Comparison of ENCODE assay signal across 2 cellular contexts in the genomic region with DNA sequence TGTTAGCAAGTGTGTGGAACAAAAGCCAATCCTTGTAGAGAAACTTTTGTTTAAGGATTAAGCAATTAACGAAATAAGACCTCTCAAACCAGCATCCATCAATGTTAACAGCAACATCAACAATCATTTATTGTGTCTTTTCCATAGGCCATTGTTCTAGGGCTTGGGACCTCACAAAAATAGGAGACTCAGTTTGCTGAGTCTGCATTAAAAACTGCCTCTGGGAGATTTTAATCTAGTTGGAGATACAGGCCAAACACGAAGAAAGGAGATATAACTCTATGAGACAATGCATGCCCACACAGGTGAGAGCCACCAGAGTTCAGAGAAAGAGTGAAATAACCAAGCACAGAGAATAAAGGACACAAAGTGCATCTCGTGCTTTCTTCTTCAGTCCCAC.
TF ChIP-seq lines count a peak whose summit lies in the region.

No MANE protein-coding gene starts in this region.

TF ChIP-seq in HepG2, 621 proteins besides CTCF, POLR2A, EP300 and RAD21 (continues in another document):
- TF ChIP-seq DR1 (CRISPR knock-in tag; IDR thresholded peaks at IDR 0.05) (no peak), MXI1 (IDR thresholded peaks at IDR 0.05; ENCODE audit: borderline replicate concordance, low read depth, low read length) (no peak), MAFK (conservative IDR thresholded peaks at IDR 0.05 in 1 of 2, IDR thresholded peaks at IDR 0.05 in 1 of 2; ENCODE audit: low read length in 2 of 2) (peak; percentile 84 to 90), ZBTB38 (CRISPR knock-in tag; IDR thresholded peaks at IDR 0.05) (no peak), MEF2D (CRISPR knock-in tag; IDR thresholded peaks at IDR 0.05) (no peak), ZNF766 (CRISPR knock-in tag; IDR thresholded peaks at IDR 0.05; ENCODE audit: borderline replicate concordance) (no peak)
- TF ChIP-seq, protein P1, sequence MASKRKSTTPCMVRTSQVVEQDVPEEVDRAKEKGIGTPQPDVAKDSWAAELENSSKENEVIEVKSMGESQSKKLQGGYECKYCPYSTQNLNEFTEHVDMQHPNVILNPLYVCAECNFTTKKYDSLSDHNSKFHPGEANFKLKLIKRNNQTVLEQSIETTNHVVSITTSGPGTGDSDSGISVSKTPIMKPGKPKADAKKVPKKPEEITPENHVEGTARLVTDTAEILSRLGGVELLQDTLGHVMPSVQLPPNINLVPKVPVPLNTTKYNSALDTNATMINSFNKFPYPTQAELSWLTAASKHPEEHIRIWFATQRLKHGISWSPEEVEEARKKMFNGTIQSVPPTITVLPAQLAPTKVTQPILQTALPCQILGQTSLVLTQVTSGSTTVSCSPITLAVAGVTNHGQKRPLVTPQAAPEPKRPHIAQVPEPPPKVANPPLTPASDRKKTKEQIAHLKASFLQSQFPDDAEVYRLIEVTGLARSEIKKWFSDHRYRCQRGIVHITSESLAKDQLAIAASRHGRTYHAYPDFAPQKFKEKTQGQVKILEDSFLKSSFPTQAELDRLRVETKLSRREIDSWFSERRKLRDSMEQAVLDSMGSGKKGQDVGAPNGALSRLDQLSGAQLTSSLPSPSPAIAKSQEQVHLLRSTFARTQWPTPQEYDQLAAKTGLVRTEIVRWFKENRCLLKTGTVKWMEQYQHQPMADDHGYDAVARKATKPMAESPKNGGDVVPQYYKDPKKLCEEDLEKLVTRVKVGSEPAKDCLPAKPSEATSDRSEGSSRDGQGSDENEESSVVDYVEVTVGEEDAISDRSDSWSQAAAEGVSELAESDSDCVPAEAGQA (IDR thresholded peaks at IDR 0.05; ENCODE audit: low read depth): no peak
- TF ChIP-seq, protein P1 (CRISPR knock-in tag; IDR thresholded peaks at IDR 0.05; ENCODE audit: borderline replicate concordance): no peak
- TF ChIP-seq, protein P2, sequence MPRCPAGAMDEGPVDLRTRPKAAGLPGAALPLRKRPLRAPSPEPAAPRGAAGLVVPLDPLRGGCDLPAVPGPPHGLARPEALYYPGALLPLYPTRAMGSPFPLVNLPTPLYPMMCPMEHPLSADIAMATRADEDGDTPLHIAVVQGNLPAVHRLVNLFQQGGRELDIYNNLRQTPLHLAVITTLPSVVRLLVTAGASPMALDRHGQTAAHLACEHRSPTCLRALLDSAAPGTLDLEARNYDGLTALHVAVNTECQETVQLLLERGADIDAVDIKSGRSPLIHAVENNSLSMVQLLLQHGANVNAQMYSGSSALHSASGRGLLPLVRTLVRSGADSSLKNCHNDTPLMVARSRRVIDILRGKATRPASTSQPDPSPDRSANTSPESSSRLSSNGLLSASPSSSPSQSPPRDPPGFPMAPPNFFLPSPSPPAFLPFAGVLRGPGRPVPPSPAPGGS (CRISPR knock-in tag; IDR thresholded peaks at IDR 0.05): no peak
- TF ChIP-seq, protein P3, sequence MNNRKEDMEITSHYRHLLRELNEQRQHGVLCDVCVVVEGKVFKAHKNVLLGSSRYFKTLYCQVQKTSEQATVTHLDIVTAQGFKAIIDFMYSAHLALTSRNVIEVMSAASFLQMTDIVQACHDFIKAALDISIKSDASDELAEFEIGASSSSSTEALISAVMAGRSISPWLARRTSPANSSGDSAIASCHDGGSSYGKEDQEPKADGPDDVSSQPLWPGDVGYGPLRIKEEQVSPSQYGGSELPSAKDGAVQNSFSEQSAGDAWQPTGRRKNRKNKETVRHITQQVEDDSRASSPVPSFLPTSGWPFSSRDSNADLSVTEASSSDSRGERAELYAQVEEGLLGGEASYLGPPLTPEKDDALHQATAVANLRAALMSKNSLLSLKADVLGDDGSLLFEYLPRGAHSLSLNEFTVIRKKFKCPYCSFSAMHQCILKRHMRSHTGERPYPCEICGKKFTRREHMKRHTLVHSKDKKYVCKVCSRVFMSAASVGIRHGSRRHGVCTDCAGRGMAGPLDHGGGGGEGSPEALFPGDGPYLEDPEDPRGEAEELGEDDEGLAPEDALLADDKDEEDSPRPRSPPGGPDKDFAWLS (CRISPR knock-in tag; IDR thresholded peaks at IDR 0.05; ENCODE audit: borderline replicate concordance): no peak
- TF ChIP-seq, protein P4, sequence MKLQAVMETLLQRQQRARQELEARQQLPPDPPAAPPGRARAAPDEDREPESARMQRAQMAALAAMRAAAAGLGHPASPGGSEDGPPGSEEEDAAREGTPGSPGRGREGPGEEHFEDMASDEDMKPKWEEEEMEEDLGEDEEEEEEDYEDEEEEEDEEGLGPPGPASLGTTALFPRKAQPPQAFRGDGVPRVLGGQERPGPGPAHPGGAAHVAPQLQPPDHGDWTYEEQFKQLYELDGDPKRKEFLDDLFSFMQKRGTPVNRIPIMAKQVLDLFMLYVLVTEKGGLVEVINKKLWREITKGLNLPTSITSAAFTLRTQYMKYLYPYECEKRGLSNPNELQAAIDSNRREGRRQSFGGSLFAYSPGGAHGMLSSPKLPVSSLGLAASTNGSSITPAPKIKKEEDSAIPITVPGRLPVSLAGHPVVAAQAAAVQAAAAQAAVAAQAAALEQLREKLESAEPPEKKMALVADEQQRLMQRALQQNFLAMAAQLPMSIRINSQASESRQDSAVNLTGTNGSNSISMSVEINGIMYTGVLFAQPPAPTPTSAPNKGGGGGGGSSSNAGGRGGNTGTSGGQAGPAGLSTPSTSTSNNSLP (IDR thresholded peaks at IDR 0.05; ENCODE audit: low read depth, low read length): no peak

TF ChIP-seq in K562, 482 proteins besides CTCF, POLR2A, EP300 and RAD21:
- no peak for TF ChIP-seq ZNF174 (CRISPR knock-in tag; IDR thresholded peaks at IDR 0.05)
- peak; percentile 80 for TF ChIP-seq MAFG (tag; conservative IDR thresholded peaks at IDR 0.05)
- TF ChIP-seq, protein P5, sequence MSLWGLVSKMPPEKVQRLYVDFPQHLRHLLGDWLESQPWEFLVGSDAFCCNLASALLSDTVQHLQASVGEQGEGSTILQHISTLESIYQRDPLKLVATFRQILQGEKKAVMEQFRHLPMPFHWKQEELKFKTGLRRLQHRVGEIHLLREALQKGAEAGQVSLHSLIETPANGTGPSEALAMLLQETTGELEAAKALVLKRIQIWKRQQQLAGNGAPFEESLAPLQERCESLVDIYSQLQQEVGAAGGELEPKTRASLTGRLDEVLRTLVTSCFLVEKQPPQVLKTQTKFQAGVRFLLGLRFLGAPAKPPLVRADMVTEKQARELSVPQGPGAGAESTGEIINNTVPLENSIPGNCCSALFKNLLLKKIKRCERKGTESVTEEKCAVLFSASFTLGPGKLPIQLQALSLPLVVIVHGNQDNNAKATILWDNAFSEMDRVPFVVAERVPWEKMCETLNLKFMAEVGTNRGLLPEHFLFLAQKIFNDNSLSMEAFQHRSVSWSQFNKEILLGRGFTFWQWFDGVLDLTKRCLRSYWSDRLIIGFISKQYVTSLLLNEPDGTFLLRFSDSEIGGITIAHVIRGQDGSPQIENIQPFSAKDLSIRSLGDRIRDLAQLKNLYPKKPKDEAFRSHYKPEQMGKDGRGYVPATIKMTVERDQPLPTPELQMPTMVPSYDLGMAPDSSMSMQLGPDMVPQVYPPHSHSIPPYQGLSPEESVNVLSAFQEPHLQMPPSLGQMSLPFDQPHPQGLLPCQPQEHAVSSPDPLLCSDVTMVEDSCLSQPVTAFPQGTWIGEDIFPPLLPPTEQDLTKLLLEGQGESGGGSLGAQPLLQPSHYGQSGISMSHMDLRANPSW (CRISPR knock-in tag; IDR thresholded peaks at IDR 0.05): no peak
- TF ChIP-seq, protein P6, sequence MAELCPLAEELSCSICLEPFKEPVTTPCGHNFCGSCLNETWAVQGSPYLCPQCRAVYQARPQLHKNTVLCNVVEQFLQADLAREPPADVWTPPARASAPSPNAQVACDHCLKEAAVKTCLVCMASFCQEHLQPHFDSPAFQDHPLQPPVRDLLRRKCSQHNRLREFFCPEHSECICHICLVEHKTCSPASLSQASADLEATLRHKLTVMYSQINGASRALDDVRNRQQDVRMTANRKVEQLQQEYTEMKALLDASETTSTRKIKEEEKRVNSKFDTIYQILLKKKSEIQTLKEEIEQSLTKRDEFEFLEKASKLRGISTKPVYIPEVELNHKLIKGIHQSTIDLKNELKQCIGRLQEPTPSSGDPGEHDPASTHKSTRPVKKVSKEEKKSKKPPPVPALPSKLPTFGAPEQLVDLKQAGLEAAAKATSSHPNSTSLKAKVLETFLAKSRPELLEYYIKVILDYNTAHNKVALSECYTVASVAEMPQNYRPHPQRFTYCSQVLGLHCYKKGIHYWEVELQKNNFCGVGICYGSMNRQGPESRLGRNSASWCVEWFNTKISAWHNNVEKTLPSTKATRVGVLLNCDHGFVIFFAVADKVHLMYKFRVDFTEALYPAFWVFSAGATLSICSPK (IDR thresholded peaks at IDR 0.05; ENCODE audit: borderline replicate concordance): no peak
- TF ChIP-seq NCOA6 (IDR thresholded peaks at IDR 0.05): no peak
- TF ChIP-seq MAFK (IDR thresholded peaks at IDR 0.05; ENCODE audit: low read length): peak; percentile 67
- TF ChIP-seq ZNF316 (IDR thresholded peaks at IDR 0.05): peak; percentile 87
- TF ChIP-seq C11orf30 (IDR thresholded peaks at IDR 0.05; ENCODE audit: low read depth): peak; percentile 83
- TF ChIP-seq MAFF (IDR thresholded peaks at IDR 0.05; ENCODE audit: low read length): peak; percentile 77
